In genomic region chrX:155270969-155271368, GRCh38 we compare ENCODE assay signal across 29 cellular contexts.
"Had no signal": no experiment of that assay in that cellular context is flagged by ENCODE, and none has a peak within 500 bp of the region (broad histone marks: within the 10 kb centered on the region; RNA-seq: fewer than 3 reads in every experiment).

No MANE protein-coding gene starts in this region.

- H3K9me3 ChIP-seq: suprapubic skin, testis, thoracic aorta, thyroid gland, transverse colon, upper lobe of right lung, vagina had no signal

- ATAC-seq: stimulated activated effector memory CD8-positive, alpha-beta T cell treated with anti-CD3 and anti-CD28 coated beads, Interleukin-12 subunit alpha, Interleukin-12 subunit beta, amount 100 ng/mL, for 72 hours; stimulated activated memory B cell treated with anti-CD40 and anti-IgM and Interleukin-4, amounts not matched to agents 10 μg/mL and 1 μg/mL and 100 μg/mL, for 72 hours; stimulated activated naive B cell treated with anti-CD40 and anti-IgM and Interleukin-4, amounts not matched to agents 10 μg/mL and 1 μg/mL and 100 μg/mL, for 72 hours; stimulated activated naive CD8-positive, alpha-beta T cell treated with anti-CD3 and anti-CD28 coated beads, Interleukin-15, amount 100 ng/mL, for 72 hours; stimulated activated naive CD8-positive, alpha-beta T cell treated with anti-CD3 and anti-CD28 coated beads, Interleukin-15, Interleukin-2, amounts not matched to agents 100 U/mL and 50 U/mL, for 24 hours; upper lobe of right lung had no signal

- H3K4me1 ChIP-seq: stomach, suprapubic skin, testis, thyroid gland, tibial artery, tibial nerve, transverse colon, upper lobe of left lung, upper lobe of right lung, uterus, vagina had no signal

- H3K27ac Mint-ChIP-seq: stimulated activated effector memory CD8-positive, alpha-beta T cell treated with anti-CD3 and anti-CD28 coated beads, Interleukin-12 subunit alpha, Interleukin-12 subunit beta, amount 100 ng/mL, for 72 hours; stimulated activated memory B cell treated with anti-CD40 and anti-IgM and Interleukin-4, amounts not matched to agents 10 μg/mL and 1 μg/mL and 100 μg/mL, for 72 hours; stimulated activated naive B cell treated with anti-CD40 and anti-IgM and Interleukin-4, amounts not matched to agents 10 μg/mL and 1 μg/mL and 100 μg/mL, for 72 hours; stimulated activated naive CD8-positive, alpha-beta T cell treated with anti-CD3 and anti-CD28 coated beads, Interleukin-15, Interleukin-2, amounts not matched to agents 100 ng/mL and 50 ng/mL, for 24 hours; type B pancreatic cell had no signal

- H3K36me3 Mint-ChIP-seq: stimulated activated effector memory CD8-positive, alpha-beta T cell treated with anti-CD3 and anti-CD28 coated beads, Interleukin-12 subunit alpha, Interleukin-12 subunit beta, amount 100 ng/mL, for 72 hours; stimulated activated memory B cell treated with anti-CD40 and anti-IgM and Interleukin-4, amounts not matched to agents 10 μg/mL and 1 μg/mL and 100 μg/mL, for 72 hours; stimulated activated naive B cell treated with anti-CD40 and anti-IgM and Interleukin-4, amounts not matched to agents 10 μg/mL and 1 μg/mL and 100 μg/mL, for 72 hours; type B pancreatic cell had no signal

- H3K9me3 Mint-ChIP-seq: stimulated activated memory B cell treated with anti-CD40 and anti-IgM and Interleukin-4, amounts not matched to agents 10 μg/mL and 1 μg/mL and 100 μg/mL, for 72 hours had no signal

- H3K27me3 Mint-ChIP-seq: stimulated activated memory B cell treated with anti-CD40 and anti-IgM and Interleukin-4, amounts not matched to agents 10 μg/mL and 1 μg/mL and 100 μg/mL, for 72 hours; stimulated activated naive B cell treated with anti-CD40 and anti-IgM and Interleukin-4, amounts not matched to agents 10 μg/mL and 1 μg/mL and 100 μg/mL, for 72 hours; stimulated activated naive CD8-positive, alpha-beta T cell treated with anti-CD3 and anti-CD28 coated beads, Interleukin-15, amount 100 ng/mL, for 72 hours; stimulated activated naive CD8-positive, alpha-beta T cell treated with anti-CD3 and anti-CD28 coated beads, Interleukin-15, Interleukin-2, amounts not matched to agents 100 ng/mL and 50 ng/mL, for 24 hours; type B pancreatic cell had no signal

- H3K4me3 ChIP-seq: stomach, suprapubic skin, testis, thoracic aorta, thyroid gland, tibial artery, tibial nerve, transverse colon, upper lobe of left lung, upper lobe of right lung, uterus, vagina had no signal

- FAIRE-seq: urothelium cell line had no signal

- H3K27ac ChIP-seq: stomach, suprapubic skin, testis, thoracic aorta, thyroid gland, tibial artery, tibial nerve, transverse colon, upper lobe of left lung, upper lobe of right lung, uterus, vagina had no signal

- H3K27me3 ChIP-seq: stomach, suprapubic skin, testis, thyroid gland, tibial artery, tibial nerve, transverse colon, upper lobe of left lung, upper lobe of right lung, uterus, vagina had no signal

- H3K36me3 ChIP-seq: stomach, suprapubic skin, thoracic aorta, thyroid gland, tibial artery, tibial nerve, transverse colon, upper lobe of right lung, uterus, vagina had no signal

- H3K4me1 Mint-ChIP-seq: stimulated activated effector memory CD8-positive, alpha-beta T cell treated with anti-CD3 and anti-CD28 coated beads, Interleukin-12 subunit alpha, Interleukin-12 subunit beta, amount 100 ng/mL, for 72 hours; stimulated activated memory B cell treated with anti-CD40 and anti-IgM and Interleukin-4, amounts not matched to agents 10 μg/mL and 1 μg/mL and 100 μg/mL, for 72 hours; stimulated activated naive B cell treated with anti-CD40 and anti-IgM and Interleukin-4, amounts not matched to agents 10 μg/mL and 1 μg/mL and 100 μg/mL, for 72 hours; stimulated activated naive CD8-positive, alpha-beta T cell treated with anti-CD3 and anti-CD28 coated beads, Interleukin-15, amount 100 ng/mL, for 72 hours had no signal

- H3K4me3 Mint-ChIP-seq: stimulated activated effector memory CD8-positive, alpha-beta T cell treated with anti-CD3 and anti-CD28 coated beads, Interleukin-12 subunit alpha, Interleukin-12 subunit beta, amount 100 ng/mL, for 72 hours; stimulated activated memory B cell treated with anti-CD40 and anti-IgM and Interleukin-4, amounts not matched to agents 10 μg/mL and 1 μg/mL and 100 μg/mL, for 72 hours; stimulated activated naive B cell treated with anti-CD40 and anti-IgM and Interleukin-4, amounts not matched to agents 10 μg/mL and 1 μg/mL and 100 μg/mL, for 72 hours; stimulated activated naive CD8-positive, alpha-beta T cell treated with anti-CD3 and anti-CD28 coated beads, Interleukin-15, amount 100 ng/mL, for 72 hours; stimulated activated naive CD8-positive, alpha-beta T cell treated with anti-CD3 and anti-CD28 coated beads, Interleukin-15, Interleukin-2, amounts not matched to agents 100 ng/mL and 50 ng/mL, for 24 hours; type B pancreatic cell had no signal

- DNase-seq: stimulated activated CD4-positive, alpha-beta T cell treated with anti-CD3 and anti-CD28 coated beads, Interleukin-2, amount 100 ng/mL, for 48 hours; stimulated activated CD4-positive, alpha-beta T cell treated with anti-CD3 and anti-CD28 coated beads, Interleukin-4, amount 100 ng/mL, for 1 hour; stimulated activated CD4-positive, alpha-beta T cell treated with anti-CD3 and anti-CD28 coated beads, Interleukin-4, amount 100 ng/mL, for 24 hours; stimulated activated CD4-positive, alpha-beta T cell treated with anti-CD3 and anti-CD28 coated beads, Interleukin-4, amount 100 ng/mL, for 4 hours; stimulated activated CD8-positive, alpha-beta memory T cell treated with anti-CD3 and anti-CD28 coated beads, Interleukin-4, amount 100 ng/mL, for 48 hours; stimulated activated naive B cell treated with anti-CD40 and anti-IgM and Interleukin-4, amounts not matched to agents 10 μg/mL and 1 μg/mL and 100 μg/mL, for 72 hours; stimulated activated naive CD4-positive, alpha-beta T cell; stimulated activated naive CD4-positive, alpha-beta T cell treated with Interleukin-2 at 50 U/mL for 16 hours; stimulated activated naive CD8-positive, alpha-beta T cell treated with anti-CD3 and anti-CD28 coated beads, Interleukin-15, amount 100 ng/mL, for 72 hours; stimulated activated naive CD8-positive, alpha-beta T cell treated with anti-CD3 and anti-CD28 coated beads, Interleukin-15, Interleukin-2, amounts not matched to agents 100 U/mL and 50 U/mL, for 24 hours; stomach; substantia nigra; testis; thyroid gland; tibial artery; transverse colon; trophoblast cell; upper lobe of left lung; upper lobe of right lung; uterus had no signal
